In genomic region chr7:103093429-103093828, GRCh38 we compare ENCODE assay signal across 21 cellular contexts. TPM values are rescaled to one million over a fixed set of nuclear protein-coding genes. Genes with fewer than 3 reads are reported as not detected.
A peak's percentile ranks its signal among the peaks of the same experiment; 100 is the strongest.
DNase-seq lines count a peak whose midpoint lies in the region; ATAC-seq and TF ChIP-seq lines count a peak whose summit lies in the region.
"Had no signal": no experiment of that assay in that cellular context is flagged by ENCODE, and none has a peak within 500 bp of the region (broad histone marks: within the 10 kb centered on the region; RNA-seq: fewer than 3 reads in every experiment).

No MANE protein-coding gene starts in this region.

- H3K27ac Mint-ChIP-seq in MCF 10A (ENCODE audit: low read depth, unreplicated experiment): no peak overlapping the region
- H3K27ac Mint-ChIP-seq in activated CD8-positive, alpha-beta T cell treated with anti-CD3 and anti-CD28 coated beads for 36 hours: peak overlapping the region; percentile 20
- H3K27ac Mint-ChIP-seq in stimulated activated effector memory CD8-positive, alpha-beta T cell treated with anti-CD3 and anti-CD28 coated beads, Interleukin-12 subunit alpha, Interleukin-12 subunit beta, amount 100 ng/mL, for 72 hours: peak overlapping the region; percentile 63
- H3K27ac Mint-ChIP-seq: B cell had no signal

- H3K4me3 ChIP-seq in breast epithelium (no peak overlapping the region), ascending aorta (no peak overlapping the region)
- H3K4me3 ChIP-seq: A549, Peyer's patch had no signal

- no peak for TF ChIP-seq CTCF in MCF 10A (IDR thresholded peaks at IDR 0.05; ENCODE audit: unreplicated experiment)
- TF ChIP-seq CTCF in breast epithelium (IDR thresholded peaks at IDR 0.05): no peak
- TF ChIP-seq CTCF in activated CD8-positive, alpha-beta T cell treated with anti-CD3 and anti-CD28 coated beads for 36 hours (IDR thresholded peaks at IDR 0.05): no peak
- no peak for TF ChIP-seq CTCF in ascending aorta (IDR thresholded peaks at IDR 0.05)

- H3K27ac ChIP-seq in breast epithelium: no peak overlapping the region
- no peak overlapping the region for H3K27ac ChIP-seq in ascending aorta
- H3K27ac ChIP-seq: A549, KMS-11, Peyer's patch had no signal

- H3K36me3 ChIP-seq in breast epithelium: no peaks in the 10 kb centered on the region
- peaks cover 31 to 50% of the 10 kb centered on the region in 2 donors for H3K36me3 ChIP-seq in ascending aorta

- no peak overlapping the region for H3K4me3 Mint-ChIP-seq in MCF 10A (ENCODE audit: unreplicated experiment)
- no peak overlapping the region for H3K4me3 Mint-ChIP-seq in activated CD8-positive, alpha-beta T cell treated with anti-CD3 and anti-CD28 coated beads for 36 hours
- no peak overlapping the region for H3K4me3 Mint-ChIP-seq in stimulated activated effector memory CD8-positive, alpha-beta T cell treated with anti-CD3 and anti-CD28 coated beads, Interleukin-12 subunit alpha, Interleukin-12 subunit beta, amount 100 ng/mL, for 72 hours
- H3K4me3 Mint-ChIP-seq: B cell, CD14-positive monocyte had no signal

- no peaks in the 10 kb centered on the region for H3K9me3 Mint-ChIP-seq in MCF 10A (ENCODE audit: unreplicated experiment)
- no peaks in the 10 kb centered on the region for H3K9me3 Mint-ChIP-seq in activated CD8-positive, alpha-beta T cell treated with anti-CD3 and anti-CD28 coated beads for 36 hours
- H3K9me3 Mint-ChIP-seq in stimulated activated effector memory CD8-positive, alpha-beta T cell treated with anti-CD3 and anti-CD28 coated beads, Interleukin-12 subunit alpha, Interleukin-12 subunit beta, amount 100 ng/mL, for 72 hours: no peaks in the 10 kb centered on the region

- POLR2A ChIA-PET in MCF 10A (lab: Yijun Ruan, JAX): interaction anchor here (1.0 to 8.0 kb wide), 3 partner anchors 12 to 56 kb away, joined by 3 to 45 read pairs (median 7); partner anchors contain the start of genes ARMC10, FBXL13 and NAPEPLD
- POLR2A ChIA-PET in activated CD8-positive, alpha-beta T cell treated with anti-CD3 and anti-CD28 coated beads for 36 hours (lab: Charles Lee): interaction anchor here (2.0 kb wide), 1 partner anchor 19 kb away, joined by 6 read pairs; the partner anchor contains the start of genes ARMC10 and FBXL13

- no TSS peak for BruUV-seq in MCF 10A (replicated peaks; lab: Mats Ljungman, UMichigan)

- no peaks in the 10 kb centered on the region for H3K27me3 Mint-ChIP-seq in MCF 10A (ENCODE audit: insufficient read depth, unreplicated experiment)
- H3K27me3 Mint-ChIP-seq in activated CD8-positive, alpha-beta T cell treated with anti-CD3 and anti-CD28 coated beads for 36 hours: no peaks in the 10 kb centered on the region
- H3K27me3 Mint-ChIP-seq: B cell had no signal

- intact Hi-C loops in MCF 10A (cut with micrococcal nuclease) (no loop called here), breast epithelium (cut with DNase I; ENCODE audit: low total_unique reads) (no loop called here), ascending aorta (cut with DNase I) (no loop called here)
- intact Hi-C loops in activated CD8-positive, alpha-beta T cell treated with anti-CD3 and anti-CD28 coated beads for 36 hours (cut with micrococcal nuclease): no loop called here

- H3K9me3 ChIP-seq in breast epithelium: no peaks in the 10 kb centered on the region
- H3K9me3 ChIP-seq in ascending aorta: no peaks in the 10 kb centered on the region
- H3K9me3 ChIP-seq: A549, Peyer's patch had no signal

- DNase-seq in MCF 10A (ENCODE audit: unreplicated experiment): peak; percentile 49
- no peak for DNase-seq in breast epithelium (ENCODE audit: low spot score in 2 of 2)
- no peak for DNase-seq in activated CD8-positive, alpha-beta T cell treated with anti-CD3 and anti-CD28 coated beads for 36 hours
- DNase-seq in stimulated activated effector memory CD8-positive, alpha-beta T cell treated with anti-CD3 and anti-CD28 coated beads, Interleukin-12 subunit alpha, Interleukin-12 subunit beta, amount 100 ng/mL, for 72 hours (ENCODE audit: low spot score in 2 of 2): no peak
- DNase-seq in ascending aorta (ENCODE audit: low spot score in 2 of 2): no peak
- DNase-seq in HPDE6-E6E7 (ENCODE audit: extremely low spot score): no peak
- DNase-seq: EL, GF-D8, IMR-90, NCI-H1105, NCI-H2029 treated with DMSO at 0.1 percent for 48 hours, NCI-H510A treated with DMSO at 0.1 percent for 48 hours, NCI-H82, Peyer's patch had no signal

- no peaks in the 10 kb centered on the region for H3K27me3 ChIP-seq in breast epithelium
- H3K27me3 ChIP-seq in ascending aorta: no peaks in the 10 kb centered on the region
- H3K27me3 ChIP-seq: Peyer's patch had no signal

- H3K36me3 Mint-ChIP-seq in MCF 10A (ENCODE audit: insufficient read depth, unreplicated experiment): peaks cover 59% of the 10 kb centered on the region
- peaks cover 44% of the 10 kb centered on the region for H3K36me3 Mint-ChIP-seq in activated CD8-positive, alpha-beta T cell treated with anti-CD3 and anti-CD28 coated beads for 36 hours (ENCODE audit: low read depth)
- H3K36me3 Mint-ChIP-seq in stimulated activated effector memory CD8-positive, alpha-beta T cell treated with anti-CD3 and anti-CD28 coated beads, Interleukin-12 subunit alpha, Interleukin-12 subunit beta, amount 100 ng/mL, for 72 hours: peaks cover 85% of the 10 kb centered on the region

- no peak for ATAC-seq in activated CD8-positive, alpha-beta T cell treated with anti-CD3 and anti-CD28 coated beads for 36 hours
- ATAC-seq in esophagus mucosa: peak; percentile 23
- no peak for ATAC-seq in stimulated activated effector memory CD8-positive, alpha-beta T cell treated with anti-CD3 and anti-CD28 coated beads, Interleukin-12 subunit alpha, Interleukin-12 subunit beta, amount 100 ng/mL, for 72 hours
- ATAC-seq in GM19455 (IDR thresholded peaks at IDR 0.05; ENCODE audit: unreplicated experiment): no peak
- ATAC-seq: Right ventricle myocardium inferior had no signal

- H3K4me1 Mint-ChIP-seq in MCF 10A (ENCODE audit: insufficient read depth, unreplicated experiment): peaks cover 5% of the 10 kb centered on the region
- H3K4me1 Mint-ChIP-seq in activated CD8-positive, alpha-beta T cell treated with anti-CD3 and anti-CD28 coated beads for 36 hours (ENCODE audit: low read depth): peaks cover 3% of the 10 kb centered on the region
- H3K4me1 Mint-ChIP-seq in stimulated activated effector memory CD8-positive, alpha-beta T cell treated with anti-CD3 and anti-CD28 coated beads, Interleukin-12 subunit alpha, Interleukin-12 subunit beta, amount 100 ng/mL, for 72 hours: no peaks in the 10 kb centered on the region
- H3K4me1 Mint-ChIP-seq: B cell, CD14-positive monocyte had no signal

- H3K4me1 ChIP-seq in breast epithelium (no peaks in the 10 kb centered on the region), ascending aorta (no peaks in the 10 kb centered on the region)
- H3K4me1 ChIP-seq: A549, Peyer's patch had no signal

- TF ChIP-seq POLR2A in breast epithelium (IDR thresholded peaks at IDR 0.05): no peak

- CTCF ChIA-PET in MCF 10A (lab: Yijun Ruan, JAX): interaction anchor here (1.0 kb wide), 1 partner anchor 18 kb away, joined by 4 read pairs; the partner anchor contains the start of gene ARMC10
- CTCF ChIA-PET in activated CD8-positive, alpha-beta T cell treated with anti-CD3 and anti-CD28 coated beads for 36 hours (lab: Charles Lee): interaction anchor here (1.0 kb wide), 1 partner anchor 311 kb away, joined by 3 read pairs; no protein-coding TSS in a partner anchor

RNA-seq across cellular contexts. Expression of gene ARMC10, which starts 18.5 kb away (rescaled TPM):
- total RNA-seq in MCF 10A (2022) (43.4 and 52.0 TPM in 2 replicates), breast epithelium (10 to 100 TPM; 47.0 to 55.4 (median 49.8) TPM), esophagus mucosa (32.4 TPM), ascending aorta (66.4 TPM)
- total RNA-seq in activated CD8-positive, alpha-beta T cell treated with anti-CD3 and anti-CD28 coated beads for 36 hours: 10 to 100 TPM; 37.6 to 44.0 TPM

RNA-seq across cellular contexts. Expression of gene FBXL13, which starts 18.8 kb away (rescaled TPM):
- total RNA-seq in MCF 10A (2022): 0.35 and 0.74 TPM in 2 replicates
- total RNA-seq in breast epithelium: 1 to 10 TPM; 1.1 to 4.2 (median 3.3) TPM
- total RNA-seq in activated CD8-positive, alpha-beta T cell treated with anti-CD3 and anti-CD28 coated beads for 36 hours: 1 to 10 TPM in 1 of 2 experiments, under 1 TPM in 1; 0.96 to 1.4 TPM
- 0.36 TPM for total RNA-seq in esophagus mucosa
- total RNA-seq in ascending aorta: 0.75 TPM

RNA-seq across cellular contexts. Expression of gene NAPEPLD, which starts 55.5 kb away (rescaled TPM):
- 5.8 and 6.1 TPM in 2 replicates for total RNA-seq in MCF 10A (2022)
- total RNA-seq in breast epithelium: 10 to 100 TPM in 2 of 3 donors, 1 to 10 TPM in 1; 7.2 to 16.5 (median 12.1) TPM
- 1 to 10 TPM; 5.1 to 6.3 TPM for total RNA-seq in activated CD8-positive, alpha-beta T cell treated with anti-CD3 and anti-CD28 coated beads for 36 hours
- total RNA-seq in esophagus mucosa: 3.3 TPM
- total RNA-seq in ascending aorta: 19.4 TPM
